Comparison of ENCODE assay signal across 7 cellular contexts in the genomic region with DNA sequence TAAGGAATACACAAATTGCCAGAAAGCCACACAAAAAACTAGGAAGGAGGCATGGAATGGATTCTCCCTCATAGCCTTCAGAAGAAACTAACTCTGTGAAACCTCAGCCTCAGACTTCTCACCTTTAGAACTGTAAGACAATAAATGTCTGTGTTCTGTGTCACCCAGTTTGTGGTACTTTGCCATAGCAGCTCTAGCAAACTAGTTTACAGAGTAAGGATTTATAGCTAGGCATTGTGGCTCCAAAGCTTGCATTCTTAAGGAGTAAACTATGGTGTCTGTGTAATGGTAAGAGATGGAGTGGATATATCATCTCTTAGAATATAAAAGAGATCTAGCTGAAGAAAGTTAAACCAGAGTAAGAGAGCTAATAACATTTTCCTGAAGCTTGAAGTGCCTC. TPM values are rescaled to one million over a fixed set of nuclear protein-coding genes. Genes with fewer than 3 reads are reported as not detected.
"Had no signal": no experiment of that assay in that cellular context is flagged by ENCODE, and none has a peak within 500 bp of the region (broad histone marks: within the 10 kb centered on the region; RNA-seq: fewer than 3 reads in every experiment).

No MANE protein-coding gene starts in this region.

- H3K4me3 ChIP-seq: GM12878 had no signal

- DNase-seq: GDM1, GF-D8 had no signal

- FAIRE-seq: GM12878, GM12891, GM18507, GM19239 had no signal

RNA-seq across cellular contexts. Expression of gene EPHA6, which starts 18.9 kb away (rescaled TPM):
- total RNA-seq: G401, GM12878 had no signal
- polyA plus RNA-seq: GM12878 had no signal
